In genomic region chr11:46723359-46723680, GRCh38 we compare ENCODE assay signal across 1 cellular context.
TF ChIP-seq lines count a peak whose summit lies in the region.

No MANE protein-coding gene starts in this region.

TF ChIP-seq in HepG2, 621 proteins besides CTCF, POLR2A, EP300 and RAD21 (continued from another document):
- TF ChIP-seq REST (IDR thresholded peaks at IDR 0.05; ENCODE audit: borderline replicate concordance in 1 of 2, low read depth in 1 of 2, low read length in 2 of 2) (no peak), TEF (CRISPR knock-in tag; IDR thresholded peaks at IDR 0.05) (no peak), ARID2 (CRISPR knock-in tag; IDR thresholded peaks at IDR 0.05; ENCODE audit: borderline replicate concordance) (no peak), TRIM22 (IDR thresholded peaks at IDR 0.05) (no peak), HDAC2 (CRISPR knock-in tag; IDR thresholded peaks at IDR 0.05) (no peak)
TF ChIP-seq in HepG2: peak in this region for 7.
